Comparison of ENCODE assay signal across 8 cellular contexts in the genomic region with DNA sequence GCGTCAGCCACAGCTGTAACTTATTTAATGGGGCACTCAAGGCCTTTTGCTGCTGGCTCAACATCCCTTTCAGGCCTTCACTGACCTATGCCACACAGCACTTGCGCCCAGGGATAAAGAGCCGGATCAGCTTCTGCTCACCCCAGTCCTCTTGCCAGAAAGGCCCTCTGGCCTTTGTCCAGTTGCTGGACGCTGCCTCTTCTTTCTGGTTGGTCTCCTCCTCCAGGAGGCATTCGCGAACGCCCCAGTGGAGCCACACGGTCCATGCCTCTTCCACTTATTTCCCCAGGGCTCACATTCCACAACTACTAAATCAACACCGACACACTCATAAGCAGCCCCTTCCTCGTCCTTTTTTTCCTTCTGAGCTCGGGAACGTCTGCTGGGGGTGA. TPM values are rescaled to one million over a fixed set of nuclear protein-coding genes. Genes with fewer than 3 reads are reported as not detected.
DNase-seq lines count a peak whose midpoint lies in the region; ATAC-seq, FAIRE-seq and TF ChIP-seq lines count a peak whose summit lies in the region.

No MANE protein-coding gene starts in this region.

- DNase-seq in GM10248 (ENCODE audit: extremely low spot score) (peak; percentile 17), T-cell (peak in 1 of 34 experiments; percentile 3), fibroblast of mammary gland (ENCODE audit: low read depth) (peak; percentile 55), natural killer cell (no peak), NOMO-1 treated with DMSO at 0.1 percent for 48 hours (lab: John Stamatoyannopoulos, UW; ENCODE audit: unreplicated experiment) (no peak), D721Med (ENCODE audit: insufficient read length, low spot score) (no peak), DMS79 (lab: John Stamatoyannopoulos, UW) (no peak)

- peak overlapping the region; percentile 75 for H3K4me3 ChIP-seq in fibroblast of mammary gland (ENCODE audit: control insufficient read depth, low read depth, low read length)

- peaks cover 8% of the 10 kb centered on the region for H3K36me3 Mint-ChIP-seq in T-cell
- no peaks in the 10 kb centered on the region for H3K36me3 Mint-ChIP-seq in natural killer cell

- CTCF ChIA-PET in GM10248 (lab: Yijun Ruan, JAX) (interaction anchor here (0.8 to 2.3 kb wide), 3 partner anchors 11 to 748 kb away, joined by 4 to 6 read pairs (median 5); partner anchors contain the start of gene ZNF274), T-cell (lab: Charles Lee) (interaction anchor here in 1 of 2 donors (1.4 kb wide), 1 partner anchor 132 kb away, joined by 4 read pairs; no protein-coding TSS in a partner anchor)

- no peak for TF ChIP-seq CTCF in GM10248 (IDR thresholded peaks at IDR 0.05; ENCODE audit: control extremely low read depth, extremely low read depth, low read depth, missing control alignments)
- TF ChIP-seq CTCF in fibroblast of mammary gland (conservative IDR thresholded peaks at IDR 0.05; ENCODE audit: control insufficient read depth, insufficient read depth, low read depth, low read length), result no peak
- TF ChIP-seq CTCF in natural killer cell (IDR thresholded peaks at IDR 0.05), result no peak
- no peak for TF ChIP-seq CTCF in D721Med (IDR thresholded peaks at IDR 0.05; ENCODE audit: insufficient read depth, missing control alignments)

- H3K4me1 Mint-ChIP-seq in T-cell, result peaks cover 25 to 37% (median 34%) of the 10 kb centered on the region in 3 donors
- peaks cover 16 to 17% of the 10 kb centered on the region in 2 donors for H3K4me1 Mint-ChIP-seq in natural killer cell

- H3K4me3 Mint-ChIP-seq in T-cell, result peak overlapping the region; percentile 77 to 85 (median 80)
- H3K4me3 Mint-ChIP-seq in natural killer cell, result peak overlapping the region; percentile 82

- H3K27me3 Mint-ChIP-seq in T-cell (no peaks in the 10 kb centered on the region), natural killer cell (ENCODE audit: low read depth in 2 of 2) (no peaks in the 10 kb centered on the region)

- peak overlapping the region; percentile 52 to 59 for H3K27ac Mint-ChIP-seq in T-cell
- peak overlapping the region; percentile 53 to 82 for H3K27ac Mint-ChIP-seq in natural killer cell

- intact Hi-C loops in natural killer cell (cut with micrococcal nuclease), result loop anchor here (5.0 to 10.0 kb wide), 3 partner anchors 152 to 1049 kb away; partner anchors contain the start of genes ZNF606 and ZNF772

- no peak for FAIRE-seq in D721Med (lab: Jason Lieb, UNC)

- POLR2A ChIA-PET in GM10248 (lab: Yijun Ruan, JAX) (interaction anchor here (0.5 kb wide), 1 partner anchor 32 kb away, joined by 5 read pairs; no protein-coding TSS in a partner anchor), T-cell (lab: Charles Lee) (interaction anchor here (0.6 to 0.8 kb wide), 2 partner anchors 54 to 522 kb away, joined by 3 to 5 read pairs; no protein-coding TSS in a partner anchor)

- no peak for ATAC-seq in T-cell (replicated peaks in 1 of 4)
- no peak for ATAC-seq in natural killer cell
- no peak for ATAC-seq in HG02885 (IDR thresholded peaks at IDR 0.05; ENCODE audit: poor library complexity, unreplicated experiment)

- H3K9me3 Mint-ChIP-seq in T-cell, result peaks cover 0 to 4% (median 2%) of the 10 kb centered on the region in 3 donors
- H3K9me3 Mint-ChIP-seq in natural killer cell, result no peaks in the 10 kb centered on the region

RNA-seq across cellular contexts. Expression of gene ZNF329, which starts 3.7 kb away (rescaled TPM):
- 10 to 100 TPM; 11.5 to 14.9 (median 14.1) TPM for total RNA-seq in T-cell
- 10 to 100 TPM; 13.0 to 14.9 (median 14.4) TPM for total RNA-seq in natural killer cell

RNA-seq across cellular contexts. Expression of gene ZNF274, which starts 28.6 kb away (rescaled TPM):
- total RNA-seq in T-cell (10 to 100 TPM; 44.9 to 70.7 (median 63.4) TPM), natural killer cell (10 to 100 TPM; 25.5 to 33.0 (median 30.1) TPM)

RNA-seq across cellular contexts. Expression of gene ZSCAN18, which starts 56.3 kb away (rescaled TPM):
- total RNA-seq in T-cell (10 to 100 TPM; 45.3 to 62.6 (median 52.4) TPM), natural killer cell (10 to 100 TPM; 29.9 to 42.7 (median 35.9) TPM)

Comparison
In these comparisons a context has a peak if more than half of its experiments do, and no peak if none do; other contexts are left out.
1. DNase-seq: peak in GM10248 (single experiment) and fibroblast of mammary gland (single experiment); none in natural killer cell (single experiment), NOMO-1 treated with DMSO at 0.1 percent for 48 hours (single experiment), D721Med (single experiment) and DMS79 (single experiment).